Comparison of ENCODE assay signal across 8 cellular contexts in the genomic region with DNA sequence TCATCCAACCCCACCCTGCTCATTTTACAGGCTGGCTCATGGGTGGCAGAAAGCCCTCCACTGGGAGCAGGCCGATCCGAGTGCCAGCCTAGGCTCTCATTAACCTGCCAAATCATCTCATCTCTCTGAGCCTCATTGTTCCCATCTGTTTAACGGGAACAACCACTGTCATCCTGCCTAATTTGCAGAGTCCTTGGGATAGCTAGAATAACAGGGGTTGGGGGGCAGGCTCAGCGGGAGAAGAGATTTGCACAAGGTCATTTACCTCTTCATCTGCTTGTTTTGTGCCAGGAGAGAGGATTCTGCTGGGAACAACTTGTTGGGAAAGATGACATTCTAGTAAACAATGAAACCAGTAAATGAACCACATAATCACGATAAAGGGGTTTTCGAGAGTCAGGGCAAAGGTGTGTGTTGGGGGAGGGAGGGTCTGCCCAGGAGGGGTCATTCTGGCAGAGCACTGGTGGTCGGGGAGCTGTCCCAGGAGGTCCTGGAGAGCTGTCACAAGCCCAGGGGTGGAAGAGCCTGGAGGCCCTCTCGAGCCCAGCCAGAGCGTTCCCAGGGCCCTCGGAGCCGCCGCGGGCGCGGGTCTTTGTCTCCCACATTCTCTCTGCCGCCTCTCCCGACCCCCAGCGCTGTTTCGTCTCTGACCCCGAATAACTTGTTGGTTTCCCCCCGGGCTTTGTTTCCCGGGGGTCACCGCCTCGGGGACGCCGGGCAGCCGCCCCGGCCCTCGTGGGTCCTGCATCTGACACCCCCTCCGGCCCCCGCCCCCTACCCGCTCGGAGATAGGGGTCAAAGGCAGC. TPM values are rescaled to one million over a fixed set of nuclear protein-coding genes. Genes with fewer than 3 reads are reported as not detected.
DNase-seq lines count a peak whose midpoint lies in the region; ATAC-seq lines count a peak whose summit lies in the region.

No MANE protein-coding gene starts in this region.

- H3K9me3 Mint-ChIP-seq in activated CD8-positive, alpha-beta memory T cell treated with anti-CD3 and anti-CD28 coated beads, Interleukin-2, amount 10 ng/mL, durations not matched to agents 7 days and 5 days (ENCODE audit: low read depth) = no peaks in the 10 kb centered on the region

- peaks cover 4% of the 10 kb centered on the region for H3K36me3 ChIP-seq in adipocyte (ENCODE audit: control insufficient read depth, insufficient read depth, low read length, severe bottlenecking)
- H3K36me3 ChIP-seq in thymus (ENCODE audit: control insufficient read depth, insufficient read depth) = no peaks in the 10 kb centered on the region

- no peaks in the 10 kb centered on the region for H3K9me3 ChIP-seq in adipocyte (ENCODE audit: control insufficient read depth, low read length)
- H3K9me3 ChIP-seq in thymus (ENCODE audit: control insufficient read depth) = no peaks in the 10 kb centered on the region

- peak overlapping the region; percentile 19 for H3K27ac ChIP-seq in thymus (ENCODE audit: low read depth)

- no peak overlapping the region for H3K27ac Mint-ChIP-seq in activated CD8-positive, alpha-beta memory T cell treated with anti-CD3 and anti-CD28 coated beads, Interleukin-2, amount 10 ng/mL, durations not matched to agents 7 days and 5 days

- H3K4me3 ChIP-seq in adipocyte (ENCODE audit: low read length) = peak overlapping the region; percentile 84
- peak overlapping the region; percentile 73 for H3K4me3 ChIP-seq in thymus (ENCODE audit: low read length)

- peaks cover 25% of the 10 kb centered on the region for H3K27me3 Mint-ChIP-seq in activated CD8-positive, alpha-beta memory T cell treated with anti-CD3 and anti-CD28 coated beads, Interleukin-2, amount 10 ng/mL, durations not matched to agents 7 days and 5 days

- WGBS in thymus = 28% methylated on average over 33 of the region's 33 CpGs

- H3K4me3 Mint-ChIP-seq in activated CD8-positive, alpha-beta memory T cell treated with anti-CD3 and anti-CD28 coated beads, Interleukin-2, amount 10 ng/mL, durations not matched to agents 7 days and 5 days = peak overlapping the region; percentile 13

- peak overlapping the region; percentile 96 for H3K9ac ChIP-seq in adipocyte (ENCODE audit: low read length)

- H3K27me3 ChIP-seq in adipocyte (replicated peaks; ENCODE audit: control insufficient read depth, insufficient read depth, low read length) = no peaks in the 10 kb centered on the region
- no peaks in the 10 kb centered on the region for H3K27me3 ChIP-seq in thymus (ENCODE audit: control insufficient read depth, insufficient read depth)

- DNase-seq in activated CD8-positive, alpha-beta memory T cell treated with anti-CD3 and anti-CD28 coated beads, Interleukin-2, amount 10 ng/mL, durations not matched to agents 7 days and 5 days = no peak
- DNase-seq in activated CD8-positive, alpha-beta memory T cell treated with anti-CD3 and anti-CD28 coated beads, Interleukin-2, amount 50 U/mL, for 4 hours = no peak
- DNase-seq in adipocyte (ENCODE audit: low read depth) (no peak), left lobe of liver (ENCODE audit: low spot score) (peak; percentile 66), NCI-H2081 (lab: John Stamatoyannopoulos, UW) (no peak)

- no peak for ATAC-seq in activated CD8-positive, alpha-beta memory T cell treated with anti-CD3 and anti-CD28 coated beads, Interleukin-2, amount 10 ng/mL, durations not matched to agents 7 days and 5 days
- ATAC-seq in left lobe of liver (peak; percentile 36), GM21723 (IDR thresholded peaks at IDR 0.05; ENCODE audit: unreplicated experiment) (no peak), HG03354 (IDR thresholded peaks at IDR 0.05; ENCODE audit: poor library complexity, severe bottlenecking, unreplicated experiment) (no peak)

- H3K4me1 ChIP-seq in adipocyte (ENCODE audit: control insufficient read depth, insufficient read depth, low read length) (peaks cover 32% of the 10 kb centered on the region), thymus (ENCODE audit: control insufficient read depth, insufficient read depth, low read length) (no peaks in the 10 kb centered on the region)

- peaks cover 8% of the 10 kb centered on the region for H3K4me1 Mint-ChIP-seq in activated CD8-positive, alpha-beta memory T cell treated with anti-CD3 and anti-CD28 coated beads, Interleukin-2, amount 10 ng/mL, durations not matched to agents 7 days and 5 days

- no peaks in the 10 kb centered on the region for H3K36me3 Mint-ChIP-seq in activated CD8-positive, alpha-beta memory T cell treated with anti-CD3 and anti-CD28 coated beads, Interleukin-2, amount 10 ng/mL, durations not matched to agents 7 days and 5 days

- CTCF ChIA-PET in activated CD8-positive, alpha-beta memory T cell treated with anti-CD3 and anti-CD28 coated beads, Interleukin-2, amount 10 ng/mL, durations not matched to agents 7 days and 5 days (lab: Charles Lee) = interaction anchor here (0.7 to 1.4 kb wide), 3 partner anchors 26 to 298 kb away, joined by 3 to 4 read pairs (median 4); no protein-coding TSS in a partner anchor

RNA-seq across cellular contexts. Expression of a gene that starts 22.8 kb away (rescaled TPM):
- under 1 TPM; 0.58 to 0.68 TPM for total RNA-seq in activated CD8-positive, alpha-beta memory T cell treated with anti-CD3 and anti-CD28 coated beads, Interleukin-2, amount 10 ng/mL, durations not matched to agents 7 days and 5 days
- total RNA-seq in left lobe of liver = 63.7 TPM
- polyA plus RNA-seq in thymus = 6.4 TPM

RNA-seq across cellular contexts. Expression of a gene that starts 35.6 kb away (rescaled TPM):
- 1,000 to 10,000 TPM; 1,980 to 2,218 TPM for total RNA-seq in activated CD8-positive, alpha-beta memory T cell treated with anti-CD3 and anti-CD28 coated beads, Interleukin-2, amount 10 ng/mL, durations not matched to agents 7 days and 5 days
- total RNA-seq in left lobe of liver = 660 TPM
- 4,031 TPM for polyA plus RNA-seq in thymus

Comparison
In these comparisons a context has a peak if more than half of its experiments do, and no peak if none do; other contexts are left out.
1. RNA of a gene that starts 22.8 kb away (total RNA-seq): 63.7 TPM in left lobe of liver (single experiment); 0.58 to 0.68 TPM in activated CD8-positive, alpha-beta memory T cell treated with anti-CD3 and anti-CD28 coated beads, Interleukin-2, amount 10 ng/mL, durations not matched to agents 7 days and 5 days; every median in the first group is over 10 times any median in the second.